Comparison of ENCODE assay signal across 11 cellular contexts in the genomic region with DNA sequence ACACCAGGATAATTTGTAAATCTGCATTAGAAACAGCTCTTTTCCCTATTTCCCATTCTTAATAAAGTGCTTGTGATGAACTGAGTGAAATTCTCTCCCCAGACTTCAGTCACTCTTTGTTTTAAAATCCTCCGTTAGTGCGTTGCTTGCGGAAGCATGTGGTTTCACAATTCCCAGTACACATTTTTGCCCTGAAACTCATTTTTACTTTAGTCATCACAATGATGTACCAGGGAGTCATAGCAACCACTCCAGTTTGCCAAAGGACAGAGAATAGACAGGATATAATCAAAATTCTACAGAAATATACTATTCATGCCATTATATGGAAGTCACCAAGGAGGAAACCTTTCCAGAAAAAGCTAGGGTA. TPM values are rescaled to one million over a fixed set of nuclear protein-coding genes. Genes with fewer than 3 reads are reported as not detected.
DNase-seq lines count a peak whose midpoint lies in the region; ATAC-seq and TF ChIP-seq lines count a peak whose summit lies in the region.
"Had no signal": no experiment of that assay in that cellular context is flagged by ENCODE, and none has a peak within 500 bp of the region (broad histone marks: within the 10 kb centered on the region; RNA-seq: fewer than 3 reads in every experiment).

No MANE protein-coding gene starts in this region.

- H3K4me3 ChIP-seq in WI38 (ENCODE audit: low read depth, low read length) (0 out of 2 replicates have a peak overlapping the region, but pooled peaks have one; percentile 1), dorsolateral prefrontal cortex (no peak overlapping the region)
- H3K4me3 ChIP-seq: GM12878 had no signal

- no peak for TF ChIP-seq CTCF in WI38 (IDR thresholded peaks at IDR 0.05; ENCODE audit: low read depth, low read length)
- no peak for TF ChIP-seq CTCF in omental fat pad (IDR thresholded peaks at IDR 0.05)
- TF ChIP-seq CTCF in dorsolateral prefrontal cortex (IDR thresholded peaks at IDR 0.05 in 54 of 56, conservative IDR thresholded peaks at IDR 0.05 in 2 of 56; ENCODE audit: low read depth in 1 of 56, partially characterized antibody in 56 of 56), result no peak

- H3K27me3 ChIP-seq in dorsolateral prefrontal cortex, result no peaks in the 10 kb centered on the region

- intact Hi-C loops in dorsolateral prefrontal cortex (cut with DNase I), result no loop called here

- H3K27ac ChIP-seq in dorsolateral prefrontal cortex, result no peak overlapping the region

- ATAC-seq in omental fat pad (ENCODE audit: low FRiP score), result peak; percentile 84
- no peak for ATAC-seq in GM21423 (IDR thresholded peaks at IDR 0.05; ENCODE audit: unreplicated experiment)
- ATAC-seq: GM12878 had no signal

- peak; percentile 90 for DNase-seq in AG20443 (ENCODE audit: low spot score)
- DNase-seq in fibroblast of the conjunctiva (ENCODE audit: low read depth), result peak; percentile 86
- no peak for DNase-seq in omental fat pad (ENCODE audit: low spot score)
- no peak for DNase-seq in dorsolateral prefrontal cortex
- DNase-seq in stimulated activated CD4-positive, alpha-beta T cell treated with anti-CD3 and anti-CD28 coated beads, Interleukin-2, amount 100 ng/mL, for 24 hours, result no peak
- DNase-seq in stimulated activated CD4-positive, alpha-beta T cell treated with anti-CD3 and anti-CD28 coated beads, Interleukin-4, amount 100 ng/mL, for 24 hours, result no peak
- DNase-seq: activated CD4-positive, alpha-beta T cell treated with anti-CD3 and anti-CD28 coated beads, Interleukin-2, amount 10 ng/mL, durations not matched to agents 24 days and 14 days; NCI-H1092 had no signal

RNA-seq across cellular contexts. Expression of gene GPR135, which starts 57.9 kb away (rescaled TPM):
- total RNA-seq in omental fat pad (1 to 10 TPM; 4.1 to 6.8 (median 5.1) TPM), dorsolateral prefrontal cortex (10 to 100 TPM in 90 of 120 experiments, 1 to 10 TPM in 30; 7.4 to 19.7 (median 11.6) TPM)

Comparison
In these comparisons a context has a peak if more than half of its experiments do, and no peak if none do; other contexts are left out.
1. DNase-seq: peak in AG20443 (single experiment) and fibroblast of the conjunctiva (single experiment); none in omental fat pad (single experiment), dorsolateral prefrontal cortex (0 of 10), stimulated activated CD4-positive, alpha-beta T cell treated with anti-CD3 and anti-CD28 coated beads, Interleukin-2, amount 100 ng/mL, for 24 hours (0 of 2) and stimulated activated CD4-positive, alpha-beta T cell treated with anti-CD3 and anti-CD28 coated beads, Interleukin-4, amount 100 ng/mL, for 24 hours (single experiment).